28 cellular contexts compared by ENCODE assay signal in the genomic region with DNA sequence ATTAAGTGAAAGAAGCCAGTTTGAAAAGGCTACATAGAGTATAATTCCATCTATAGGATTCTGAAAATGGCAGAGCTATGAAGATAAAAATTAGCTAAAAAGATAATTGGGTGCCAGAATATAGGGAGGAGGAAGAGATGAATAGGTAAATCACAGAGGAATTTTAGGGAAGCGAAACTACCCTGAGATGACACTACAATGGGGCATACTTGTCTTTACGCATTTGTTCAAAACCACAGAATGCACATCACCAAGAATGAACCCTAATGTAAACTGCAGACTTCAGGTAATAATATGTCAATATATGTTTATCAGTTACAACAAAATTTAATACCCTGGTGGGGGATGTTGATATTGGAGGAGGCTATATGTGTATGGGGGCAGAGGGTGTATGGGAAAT.
"Had no signal": no experiment of that assay in that cellular context is flagged by ENCODE, and none has a peak within 500 bp of the region (broad histone marks: within the 10 kb centered on the region; RNA-seq: fewer than 3 reads in every experiment).

No MANE protein-coding gene starts in this region.

- ATAC-seq: activated CD4-positive, alpha-beta T cell treated with anti-CD3 and anti-CD28 coated beads for 36 hours; activated CD8-positive, alpha-beta memory T cell treated with anti-CD3 and anti-CD28 coated beads, Interleukin-2, amount 10 ng/mL, durations not matched to agents 7 days and 5 days; activated CD8-positive, alpha-beta T cell treated with anti-CD3 and anti-CD28 coated beads, Interleukin-2, amount 10 ng/mL, durations not matched to agents 7 days and 5 days; activated naive CD4-positive, alpha-beta T cell treated with anti-CD3 and anti-CD28 coated beads, Interleukin-2, amount 50 U/mL, for 72 hours; activated T-cell treated with anti-CD3 and anti-CD28 coated beads, Interleukin-2, amount 50 U/mL, for 72 hours; esophagus mucosa had no signal

- DNase-seq: activated CD4-positive, alpha-beta memory T cell treated with anti-CD3 and anti-CD28 coated beads for 36 hours; activated CD4-positive, alpha-beta T cell treated with anti-CD3 and anti-CD28 coated beads for 36 hours; activated CD4-positive, alpha-beta T cell treated with anti-CD3 and anti-CD28 coated beads, Interleukin-2, amount 10 ng/mL, durations not matched to agents 24 days and 14 days; activated CD4-positive, CD25-positive, alpha-beta regulatory T cell; activated CD4-positive, CD25-positive, alpha-beta regulatory T cell treated with anti-CD3 and anti-CD28 coated beads, Interleukin-2, amount 50 U/mL, for 72 hours; activated CD8-positive, alpha-beta memory T cell treated with anti-CD3 and anti-CD28 coated beads, Interleukin-2, amount 10 ng/mL, durations not matched to agents 7 days and 5 days; activated CD8-positive, alpha-beta memory T cell treated with anti-CD3 and anti-CD28 coated beads, Interleukin-2, amount 50 U/mL, for 4 hours; activated CD8-positive, alpha-beta T cell treated with anti-CD3 and anti-CD28 coated beads, Interleukin-2, amount 10 ng/mL, durations not matched to agents 7 days and 5 days; activated gamma-delta T cell; activated naive CD4-positive, alpha-beta T cell; activated naive CD4-positive, alpha-beta T cell treated with anti-CD3 and anti-CD28 coated beads, Interleukin-2, amount 10 ng/mL, durations not matched to agents 7 days and 5 days; activated naive CD8-positive, alpha-beta T cell treated with anti-CD3 and anti-CD28 coated beads, Interleukin-2, amount 10 ng/mL, durations not matched to agents 7 days and 5 days; activated T-cell treated with anti-CD3 and anti-CD28 coated beads for 4 hours; activated T-cell treated with anti-CD3 and anti-CD28 coated beads, Interleukin-2, amount 50 U/mL, for 24 hours; activated T-cell treated with anti-CD3 and anti-CD28 coated beads, Interleukin-2, amount 50 U/mL, for 72 hours; central memory CD4-positive, alpha-beta T cell; cerebellar nuclear complex; colonic mucosa; dorsolateral prefrontal cortex; effector memory CD4-positive, alpha-beta T cell; endodermal cell; foreskin fibroblast; head of caudate nucleus; hippocampal formation; T1000 had no signal

- FAIRE-seq: frontal cortex had no signal
